32 cellular contexts compared by ENCODE assay signal in genomic region chr19:45437328-45437727, GRCh38.
"Had no signal": no experiment of that assay in that cellular context is flagged by ENCODE, and none has a peak within 500 bp of the region (broad histone marks: within the 10 kb centered on the region; RNA-seq: fewer than 3 reads in every experiment).

No MANE protein-coding gene starts in this region.

- H3K4me3 Mint-ChIP-seq: activated CD4-positive, alpha-beta memory T cell treated with anti-CD3 and anti-CD28 coated beads, Interleukin-2, amount 10 ng/mL, durations not matched to agents 7 days and 5 days; activated CD4-positive, alpha-beta T cell treated with anti-CD3 and anti-CD28 coated beads, Interleukin-2, amount 10 ng/mL, durations not matched to agents 7 days and 5 days; activated naive CD8-positive, alpha-beta T cell treated with anti-CD3 and anti-CD28 coated beads for 36 hours; activated naive CD8-positive, alpha-beta T cell treated with anti-CD3 and anti-CD28 coated beads, Interleukin-2, amount 50 U/mL, for 24 hours; activated T-cell treated with anti-CD3 and anti-CD28 coated beads, Interleukin-2, amount 50 U/mL, for 24 hours; activated T-cell treated with anti-CD3 and anti-CD28 coated beads, Interleukin-2, amount 50 U/mL, for 72 hours; effector memory CD8-positive, alpha-beta T cell; WTC11 had no signal

- H3K36me3 ChIP-seq: adrenal gland, esophagus muscularis mucosa, gastrocnemius medialis, heart left ventricle had no signal

- H3K9me3 ChIP-seq: adrenal gland, body of pancreas, esophagus muscularis mucosa, gastrocnemius medialis, heart left ventricle had no signal

- H3K27ac Mint-ChIP-seq: activated CD4-positive, alpha-beta memory T cell treated with anti-CD3 and anti-CD28 coated beads, Interleukin-2, amount 10 ng/mL, durations not matched to agents 7 days and 5 days; activated CD4-positive, alpha-beta T cell treated with anti-CD3 and anti-CD28 coated beads, Interleukin-2, amount 10 ng/mL, durations not matched to agents 7 days and 5 days; activated naive CD8-positive, alpha-beta T cell treated with anti-CD3 and anti-CD28 coated beads for 36 hours; activated naive CD8-positive, alpha-beta T cell treated with anti-CD3 and anti-CD28 coated beads, Interleukin-2, amount 50 U/mL, for 24 hours; activated T-cell treated with anti-CD3 and anti-CD28 coated beads, Interleukin-2, amount 50 U/mL, for 24 hours; activated T-cell treated with anti-CD3 and anti-CD28 coated beads, Interleukin-2, amount 50 U/mL, for 72 hours; effector memory CD8-positive, alpha-beta T cell; WTC11 had no signal

- H3K27me3 Mint-ChIP-seq: activated CD4-positive, alpha-beta memory T cell treated with anti-CD3 and anti-CD28 coated beads, Interleukin-2, amount 10 ng/mL, durations not matched to agents 7 days and 5 days; activated CD4-positive, alpha-beta T cell treated with anti-CD3 and anti-CD28 coated beads, Interleukin-2, amount 10 ng/mL, durations not matched to agents 7 days and 5 days; activated naive CD8-positive, alpha-beta T cell treated with anti-CD3 and anti-CD28 coated beads for 36 hours; activated naive CD8-positive, alpha-beta T cell treated with anti-CD3 and anti-CD28 coated beads, Interleukin-2, amount 50 U/mL, for 24 hours; activated T-cell treated with anti-CD3 and anti-CD28 coated beads, Interleukin-2, amount 50 U/mL, for 24 hours; effector memory CD8-positive, alpha-beta T cell had no signal

- H3K36me3 Mint-ChIP-seq: activated naive CD8-positive, alpha-beta T cell treated with anti-CD3 and anti-CD28 coated beads for 36 hours; WTC11 had no signal

- H3K9me3 Mint-ChIP-seq: activated CD4-positive, alpha-beta memory T cell treated with anti-CD3 and anti-CD28 coated beads, Interleukin-2, amount 10 ng/mL, durations not matched to agents 7 days and 5 days; activated CD4-positive, alpha-beta T cell treated with anti-CD3 and anti-CD28 coated beads, Interleukin-2, amount 10 ng/mL, durations not matched to agents 7 days and 5 days; activated naive CD8-positive, alpha-beta T cell treated with anti-CD3 and anti-CD28 coated beads for 36 hours; activated naive CD8-positive, alpha-beta T cell treated with anti-CD3 and anti-CD28 coated beads, Interleukin-2, amount 50 U/mL, for 24 hours; activated T-cell treated with anti-CD3 and anti-CD28 coated beads, Interleukin-2, amount 50 U/mL, for 24 hours; activated T-cell treated with anti-CD3 and anti-CD28 coated beads, Interleukin-2, amount 50 U/mL, for 72 hours; effector memory CD8-positive, alpha-beta T cell had no signal

- H3K27ac ChIP-seq: adrenal gland, body of pancreas, esophagus muscularis mucosa, foreskin keratinocyte, gastrocnemius medialis, heart left ventricle had no signal

- H3K27me3 ChIP-seq: adrenal gland, body of pancreas, esophagus muscularis mucosa, foreskin keratinocyte, gastrocnemius medialis, heart left ventricle had no signal

- FAIRE-seq: colon had no signal

- DNase-seq: activated CD4-positive, alpha-beta memory T cell treated with anti-CD3 and anti-CD28 coated beads, Interleukin-2, amount 10 ng/mL, durations not matched to agents 7 days and 5 days; activated CD4-positive, alpha-beta T cell treated with anti-CD3 and anti-CD28 coated beads for 1 hour; activated CD4-positive, alpha-beta T cell treated with anti-CD3 and anti-CD28 coated beads for 4 hours; activated CD4-positive, alpha-beta T cell treated with anti-CD3 and anti-CD28 coated beads, Interleukin-2, amount 10 ng/mL, durations not matched to agents 7 days and 5 days; activated CD4-positive, alpha-beta T cell treated with anti-CD3 and anti-CD28 coated beads, Interleukin-2, amount 50 U/mL, for 4 hours; activated CD8-positive, alpha-beta memory T cell treated with anti-CD3 and anti-CD28 coated beads, Interleukin-2, amount 50 U/mL, for 48 hours; activated gamma-delta T cell; activated naive CD4-positive, alpha-beta T cell; activated naive CD4-positive, alpha-beta T cell treated with anti-CD3 and anti-CD28 coated beads, Interleukin-2, amount 50 U/mL, for 16 hours; activated naive CD8-positive, alpha-beta T cell treated with anti-CD3 and anti-CD28 coated beads for 36 hours; activated naive CD8-positive, alpha-beta T cell treated with anti-CD3 and anti-CD28 coated beads, Interleukin-2, amount 50 U/mL, for 24 hours; activated T-cell treated with anti-CD3 and anti-CD28 coated beads for 4 hours; activated T-cell treated with anti-CD3 and anti-CD28 coated beads, Interleukin-2, amount 50 U/mL, for 24 hours; activated T-cell treated with anti-CD3 and anti-CD28 coated beads, Interleukin-2, amount 50 U/mL, for 72 hours; adrenal gland; amygdala; aorta; body of pancreas; caudate nucleus; cortex of kidney; dermis blood vessel endothelial cell; effector CD4-positive, alpha-beta T cell; effector memory CD8-positive, alpha-beta T cell; erythroblast; foreskin keratinocyte; gastrocnemius medialis; glutamatergic neuron; heart left ventricle; T-helper 2 cell had no signal

- ATAC-seq: activated naive CD8-positive, alpha-beta T cell treated with anti-CD3 and anti-CD28 coated beads, Interleukin-2, amount 50 U/mL, for 24 hours; activated T-cell treated with anti-CD3 and anti-CD28 coated beads, Interleukin-2, amount 50 U/mL, for 72 hours; body of pancreas; effector memory CD8-positive, alpha-beta T cell; foreskin keratinocyte; gastrocnemius medialis; heart left ventricle; WTC11 had no signal

- H3K4me3 ChIP-seq: adrenal gland, body of pancreas, esophagus muscularis mucosa, gastrocnemius medialis, heart left ventricle had no signal
